In the genomic region with DNA sequence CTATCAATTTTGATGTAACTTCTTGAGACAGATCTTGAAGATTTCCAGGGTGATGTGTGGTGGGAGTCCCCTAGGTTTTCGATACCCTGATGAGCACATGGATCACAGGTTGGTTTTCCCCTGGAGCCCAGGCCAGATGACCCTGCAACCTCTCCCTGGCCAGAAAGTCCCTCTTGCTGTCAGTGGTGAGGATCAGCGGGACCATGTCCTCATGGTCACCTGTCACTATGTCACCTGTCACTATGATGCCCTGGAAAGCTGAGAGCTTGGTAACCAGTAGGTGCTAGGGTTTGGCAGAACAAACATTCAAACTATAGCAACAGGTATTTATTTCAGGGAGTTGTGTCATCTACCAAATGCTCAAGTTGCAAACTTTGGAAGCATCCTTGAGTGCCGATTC, we compare ENCODE assay signal across 18 cellular contexts.
"Had no signal": no experiment of that assay in that cellular context is flagged by ENCODE, and none has a peak within 500 bp of the region (broad histone marks: within the 10 kb centered on the region; RNA-seq: fewer than 3 reads in every experiment).

No MANE protein-coding gene starts in this region.

- H3K4me1 ChIP-seq: SJSA1 had no signal

- H3K36me3 ChIP-seq: SJSA1 had no signal

- H3K4me3 ChIP-seq: SJSA1, SK-N-MC had no signal

- H3K27ac ChIP-seq: SJSA1, SK-N-MC had no signal

- DNase-seq: KBM-7, MV-4-11, NCI-H1092, NCI-H1436, NCI-H187, NCI-H2029, NCI-H2081 treated with DMSO at 0.1 percent for 48 hours, NCI-H2171, NCI-H226, NCI-H446, NCI-H510A, NCI-H524 treated with DMSO at 0.1 percent for 48 hours, NCI-H82, Right ventricle myocardium superior, RPMI8226, SIG-M5 had no signal

- H3K27me3 ChIP-seq: SJSA1 had no signal
